ENCODE assay signal across 16 cellular contexts in genomic region chr2:156532989-156533388, GRCh38.
DNase-seq lines count a peak whose midpoint lies in the region; ATAC-seq and TF ChIP-seq lines count a peak whose summit lies in the region.
"Had no signal": no experiment of that assay in that cellular context is flagged by ENCODE, and none has a peak within 500 bp of the region (broad histone marks: within the 10 kb centered on the region; RNA-seq: fewer than 3 reads in every experiment).

No MANE protein-coding gene starts in this region.

- DNase-seq in GM10248 (ENCODE audit: extremely low spot score) (peak; percentile 16), NCI-H748 (lab: John Stamatoyannopoulos, UW; ENCODE audit: unreplicated experiment) (no peak), GM19240 (ENCODE audit: insufficient read length, low spot score) (no peak), iPS-NIHi11 (ENCODE audit: low spot score) (no peak)
- DNase-seq: activated CD4-positive, alpha-beta T cell treated with anti-CD3 and anti-CD28 coated beads for 1 hour; activated T-cell treated with anti-CD3 and anti-CD28 coated beads, Interleukin-2, amount 50 U/mL, for 72 hours; amniotic stem cell; NCI-H1092 treated with DMSO at 0.1 percent for 48 hours; stimulated activated CD4-positive, alpha-beta T cell treated with anti-CD3 and anti-CD28 coated beads, Interleukin-12 subunit alpha, Interleukin-12 subunit beta, amount 100 ng/mL, for 4 hours; tibial artery had no signal

- ATAC-seq in GM19351 (IDR thresholded peaks at IDR 0.05; ENCODE audit: unreplicated experiment) (peak; percentile 38), HG02642 (IDR thresholded peaks at IDR 0.05; ENCODE audit: poor library complexity, unreplicated experiment) (peak; percentile 75), HG03342 (IDR thresholded peaks at IDR 0.05; ENCODE audit: unreplicated experiment) (peak; percentile 55), GM18520 (IDR thresholded peaks at IDR 0.05; ENCODE audit: unreplicated experiment) (no peak)
- ATAC-seq: activated T-cell treated with anti-CD3 and anti-CD28 coated beads, Interleukin-2, amount 50 U/mL, for 72 hours; left lobe of liver; Panc1 had no signal

- CTCF ChIA-PET in GM10248 (lab: Yijun Ruan, JAX) = interaction anchor here (1.0 to 3.0 kb wide), 6 partner anchors 10 to 198 kb away, joined by 3 to 10 read pairs (median 4); no protein-coding TSS in a partner anchor

- POLR2A ChIA-PET in GM10248 (lab: Yijun Ruan, JAX) = no interaction called here

- no peak for TF ChIP-seq CTCF in GM10248 (IDR thresholded peaks at IDR 0.05; ENCODE audit: control extremely low read depth, extremely low read depth, low read depth, missing control alignments)
